1 cellular context compared by ENCODE assay signal in the genomic region with DNA sequence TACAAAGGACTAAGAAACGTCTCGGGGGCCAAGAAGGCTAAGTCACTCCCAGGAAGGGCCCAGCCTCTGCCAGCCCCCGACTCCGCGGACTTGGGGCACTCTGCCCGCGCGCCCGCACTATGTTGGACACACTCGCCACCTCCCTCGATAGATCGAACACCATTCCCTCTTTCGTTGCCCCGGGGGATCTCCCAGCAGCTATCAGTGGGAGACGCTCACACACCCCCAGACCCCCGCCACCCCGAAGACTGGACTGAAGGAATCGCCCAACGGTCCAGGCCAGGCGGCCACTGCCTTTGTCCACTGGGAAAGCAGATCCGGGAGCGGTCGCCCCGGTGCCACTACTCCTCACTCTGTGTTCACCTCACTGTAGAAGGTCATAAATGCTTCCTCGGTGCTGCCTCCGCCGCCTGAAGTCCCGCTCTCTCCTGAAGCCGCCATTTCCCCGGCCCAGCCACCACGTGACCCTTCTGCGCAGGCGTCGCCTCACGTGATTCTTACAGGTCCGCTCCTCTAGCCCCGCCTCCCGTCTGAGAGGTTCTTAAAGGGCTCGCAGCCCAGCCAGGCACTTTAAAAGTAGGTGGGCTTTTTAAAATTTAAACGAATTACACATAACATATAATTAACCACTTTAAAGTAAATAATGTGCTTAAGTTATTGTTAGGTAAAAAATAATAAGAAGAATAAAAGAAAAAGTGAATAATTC.
TF ChIP-seq lines count a peak whose summit lies in the region.

A gene with protein sequence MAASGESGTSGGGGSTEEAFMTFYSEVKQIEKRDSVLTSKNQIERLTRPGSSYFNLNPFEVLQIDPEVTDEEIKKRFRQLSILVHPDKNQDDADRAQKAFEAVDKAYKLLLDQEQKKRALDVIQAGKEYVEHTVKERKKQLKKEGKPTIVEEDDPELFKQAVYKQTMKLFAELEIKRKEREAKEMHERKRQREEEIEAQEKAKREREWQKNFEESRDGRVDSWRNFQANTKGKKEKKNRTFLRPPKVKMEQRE (minus strand): TSS at position 472 of the 706 bp plus-strand sequence. CDS start 31 bp downstream, at position 441.

TF ChIP-seq in K562, 482 proteins besides CTCF, POLR2A, EP300 and RAD21 (continued from another document and continues in another):
- TF ChIP-seq, protein P1, sequence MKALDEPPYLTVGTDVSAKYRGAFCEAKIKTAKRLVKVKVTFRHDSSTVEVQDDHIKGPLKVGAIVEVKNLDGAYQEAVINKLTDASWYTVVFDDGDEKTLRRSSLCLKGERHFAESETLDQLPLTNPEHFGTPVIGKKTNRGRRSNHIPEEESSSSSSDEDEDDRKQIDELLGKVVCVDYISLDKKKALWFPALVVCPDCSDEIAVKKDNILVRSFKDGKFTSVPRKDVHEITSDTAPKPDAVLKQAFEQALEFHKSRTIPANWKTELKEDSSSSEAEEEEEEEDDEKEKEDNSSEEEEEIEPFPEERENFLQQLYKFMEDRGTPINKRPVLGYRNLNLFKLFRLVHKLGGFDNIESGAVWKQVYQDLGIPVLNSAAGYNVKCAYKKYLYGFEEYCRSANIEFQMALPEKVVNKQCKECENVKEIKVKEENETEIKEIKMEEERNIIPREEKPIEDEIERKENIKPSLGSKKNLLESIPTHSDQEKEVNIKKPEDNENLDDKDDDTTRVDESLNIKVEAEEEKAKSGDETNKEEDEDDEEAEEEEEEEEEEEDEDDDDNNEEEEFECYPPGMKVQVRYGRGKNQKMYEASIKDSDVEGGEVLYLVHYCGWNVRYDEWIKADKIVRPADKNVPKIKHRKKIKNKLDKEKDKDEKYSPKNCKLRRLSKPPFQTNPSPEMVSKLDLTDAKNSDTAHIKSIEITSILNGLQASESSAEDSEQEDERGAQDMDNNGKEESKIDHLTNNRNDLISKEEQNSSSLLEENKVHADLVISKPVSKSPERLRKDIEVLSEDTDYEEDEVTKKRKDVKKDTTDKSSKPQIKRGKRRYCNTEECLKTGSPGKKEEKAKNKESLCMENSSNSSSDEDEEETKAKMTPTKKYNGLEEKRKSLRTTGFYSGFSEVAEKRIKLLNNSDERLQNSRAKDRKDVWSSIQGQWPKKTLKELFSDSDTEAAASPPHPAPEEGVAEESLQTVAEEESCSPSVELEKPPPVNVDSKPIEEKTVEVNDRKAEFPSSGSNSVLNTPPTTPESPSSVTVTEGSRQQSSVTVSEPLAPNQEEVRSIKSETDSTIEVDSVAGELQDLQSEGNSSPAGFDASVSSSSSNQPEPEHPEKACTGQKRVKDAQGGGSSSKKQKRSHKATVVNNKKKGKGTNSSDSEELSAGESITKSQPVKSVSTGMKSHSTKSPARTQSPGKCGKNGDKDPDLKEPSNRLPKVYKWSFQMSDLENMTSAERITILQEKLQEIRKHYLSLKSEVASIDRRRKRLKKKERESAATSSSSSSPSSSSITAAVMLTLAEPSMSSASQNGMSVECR (CRISPR knock-in tag; IDR thresholded peaks at IDR 0.05), result peak; percentile 41; the same call in 1 of the 2 replicates
- TF ChIP-seq ETV6 (IDR thresholded peaks at IDR 0.05; ENCODE audit: borderline replicate concordance in 1 of 2, low read depth in 2 of 2, low read length in 1 of 2) (no peak), ETV6 (CRISPR knock-in tag; IDR thresholded peaks at IDR 0.05; ENCODE audit: borderline replicate concordance) (0 out of 2 replicates have a peak, but pooled peaks have one; percentile 63), JUN (IDR thresholded peaks at IDR 0.05; ENCODE audit: borderline replicate concordance, low read depth, low read length) (peak; percentile 72; the same call in 1 of the 2 replicates), JUN (CRISPR knock-in tag; IDR thresholded peaks at IDR 0.05; ENCODE audit: borderline replicate concordance) (no peak), MAFF (IDR thresholded peaks at IDR 0.05; ENCODE audit: low read length) (no peak), L3MBTL2 (IDR thresholded peaks at IDR 0.05) (peak; percentile 80), SAP30 (IDR thresholded peaks at IDR 0.05; ENCODE audit: borderline replicate concordance, insufficient read depth, low read depth, low read length, poor library complexity, severe bottlenecking) (peak; percentile 82), FOS (IDR thresholded peaks at IDR 0.05; ENCODE audit: extremely low read depth, insufficient read length) (peak; percentile 77), SREBF2 (CRISPR knock-in tag; IDR thresholded peaks at IDR 0.05) (0 out of 2 replicates have a peak, but pooled peaks have one; percentile 37), EP400 (IDR thresholded peaks at IDR 0.05) (peak; percentile 88), RBBP5 (IDR thresholded peaks at IDR 0.05; ENCODE audit: borderline replicate concordance, insufficient read depth, low read length, poor library complexity, severe bottlenecking) (peak; percentile 96), ZNF174 (CRISPR knock-in tag; IDR thresholded peaks at IDR 0.05) (no peak), HCFC1 (IDR thresholded peaks at IDR 0.05; ENCODE audit: low read depth, low read length) (peak; percentile 71), KLF13 (tag; IDR thresholded peaks at IDR 0.05; ENCODE audit: borderline replicate concordance, low read depth) (peak; percentile 53; the same call in 1 of the 2 replicates), MBD2 (IDR thresholded peaks at IDR 0.05; ENCODE audit: borderline replicate concordance, low read depth) (peak; percentile 58; the same call in 1 of the 2 replicates), LEF1 (IDR thresholded peaks at IDR 0.05) (peak; percentile 67; the same call in 1 of the 2 replicates), ARID2 (IDR thresholded peaks at IDR 0.05) (0 out of 2 replicates have a peak, but pooled peaks have one; percentile 1)
- TF ChIP-seq, protein P2, sequence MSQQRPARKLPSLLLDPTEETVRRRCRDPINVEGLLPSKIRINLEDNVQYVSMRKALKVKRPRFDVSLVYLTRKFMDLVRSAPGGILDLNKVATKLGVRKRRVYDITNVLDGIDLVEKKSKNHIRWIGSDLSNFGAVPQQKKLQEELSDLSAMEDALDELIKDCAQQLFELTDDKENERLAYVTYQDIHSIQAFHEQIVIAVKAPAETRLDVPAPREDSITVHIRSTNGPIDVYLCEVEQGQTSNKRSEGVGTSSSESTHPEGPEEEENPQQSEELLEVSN (IDR thresholded peaks at IDR 0.05; ENCODE audit: borderline replicate concordance in 1 of 2, extremely low read depth in 1 of 2, insufficient read depth in 1 of 2, insufficient read length in 1 of 2, low read depth in 1 of 2, low read length in 1 of 2, poor library complexity in 1 of 2, severe bottlenecking in 1 of 2), result peak; percentile 79 to 83
- TF ChIP-seq, protein P3, sequence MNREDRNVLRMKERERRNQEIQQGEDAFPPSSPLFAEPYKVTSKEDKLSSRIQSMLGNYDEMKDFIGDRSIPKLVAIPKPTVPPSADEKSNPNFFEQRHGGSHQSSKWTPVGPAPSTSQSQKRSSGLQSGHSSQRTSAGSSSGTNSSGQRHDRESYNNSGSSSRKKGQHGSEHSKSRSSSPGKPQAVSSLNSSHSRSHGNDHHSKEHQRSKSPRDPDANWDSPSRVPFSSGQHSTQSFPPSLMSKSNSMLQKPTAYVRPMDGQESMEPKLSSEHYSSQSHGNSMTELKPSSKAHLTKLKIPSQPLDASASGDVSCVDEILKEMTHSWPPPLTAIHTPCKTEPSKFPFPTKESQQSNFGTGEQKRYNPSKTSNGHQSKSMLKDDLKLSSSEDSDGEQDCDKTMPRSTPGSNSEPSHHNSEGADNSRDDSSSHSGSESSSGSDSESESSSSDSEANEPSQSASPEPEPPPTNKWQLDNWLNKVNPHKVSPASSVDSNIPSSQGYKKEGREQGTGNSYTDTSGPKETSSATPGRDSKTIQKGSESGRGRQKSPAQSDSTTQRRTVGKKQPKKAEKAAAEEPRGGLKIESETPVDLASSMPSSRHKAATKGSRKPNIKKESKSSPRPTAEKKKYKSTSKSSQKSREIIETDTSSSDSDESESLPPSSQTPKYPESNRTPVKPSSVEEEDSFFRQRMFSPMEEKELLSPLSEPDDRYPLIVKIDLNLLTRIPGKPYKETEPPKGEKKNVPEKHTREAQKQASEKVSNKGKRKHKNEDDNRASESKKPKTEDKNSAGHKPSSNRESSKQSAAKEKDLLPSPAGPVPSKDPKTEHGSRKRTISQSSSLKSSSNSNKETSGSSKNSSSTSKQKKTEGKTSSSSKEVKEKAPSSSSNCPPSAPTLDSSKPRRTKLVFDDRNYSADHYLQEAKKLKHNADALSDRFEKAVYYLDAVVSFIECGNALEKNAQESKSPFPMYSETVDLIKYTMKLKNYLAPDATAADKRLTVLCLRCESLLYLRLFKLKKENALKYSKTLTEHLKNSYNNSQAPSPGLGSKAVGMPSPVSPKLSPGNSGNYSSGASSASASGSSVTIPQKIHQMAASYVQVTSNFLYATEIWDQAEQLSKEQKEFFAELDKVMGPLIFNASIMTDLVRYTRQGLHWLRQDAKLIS (CRISPR knock-in tag; IDR thresholded peaks at IDR 0.05), result peak; percentile 59; the same call in 1 of the 2 replicates
- TF ChIP-seq, protein P4, sequence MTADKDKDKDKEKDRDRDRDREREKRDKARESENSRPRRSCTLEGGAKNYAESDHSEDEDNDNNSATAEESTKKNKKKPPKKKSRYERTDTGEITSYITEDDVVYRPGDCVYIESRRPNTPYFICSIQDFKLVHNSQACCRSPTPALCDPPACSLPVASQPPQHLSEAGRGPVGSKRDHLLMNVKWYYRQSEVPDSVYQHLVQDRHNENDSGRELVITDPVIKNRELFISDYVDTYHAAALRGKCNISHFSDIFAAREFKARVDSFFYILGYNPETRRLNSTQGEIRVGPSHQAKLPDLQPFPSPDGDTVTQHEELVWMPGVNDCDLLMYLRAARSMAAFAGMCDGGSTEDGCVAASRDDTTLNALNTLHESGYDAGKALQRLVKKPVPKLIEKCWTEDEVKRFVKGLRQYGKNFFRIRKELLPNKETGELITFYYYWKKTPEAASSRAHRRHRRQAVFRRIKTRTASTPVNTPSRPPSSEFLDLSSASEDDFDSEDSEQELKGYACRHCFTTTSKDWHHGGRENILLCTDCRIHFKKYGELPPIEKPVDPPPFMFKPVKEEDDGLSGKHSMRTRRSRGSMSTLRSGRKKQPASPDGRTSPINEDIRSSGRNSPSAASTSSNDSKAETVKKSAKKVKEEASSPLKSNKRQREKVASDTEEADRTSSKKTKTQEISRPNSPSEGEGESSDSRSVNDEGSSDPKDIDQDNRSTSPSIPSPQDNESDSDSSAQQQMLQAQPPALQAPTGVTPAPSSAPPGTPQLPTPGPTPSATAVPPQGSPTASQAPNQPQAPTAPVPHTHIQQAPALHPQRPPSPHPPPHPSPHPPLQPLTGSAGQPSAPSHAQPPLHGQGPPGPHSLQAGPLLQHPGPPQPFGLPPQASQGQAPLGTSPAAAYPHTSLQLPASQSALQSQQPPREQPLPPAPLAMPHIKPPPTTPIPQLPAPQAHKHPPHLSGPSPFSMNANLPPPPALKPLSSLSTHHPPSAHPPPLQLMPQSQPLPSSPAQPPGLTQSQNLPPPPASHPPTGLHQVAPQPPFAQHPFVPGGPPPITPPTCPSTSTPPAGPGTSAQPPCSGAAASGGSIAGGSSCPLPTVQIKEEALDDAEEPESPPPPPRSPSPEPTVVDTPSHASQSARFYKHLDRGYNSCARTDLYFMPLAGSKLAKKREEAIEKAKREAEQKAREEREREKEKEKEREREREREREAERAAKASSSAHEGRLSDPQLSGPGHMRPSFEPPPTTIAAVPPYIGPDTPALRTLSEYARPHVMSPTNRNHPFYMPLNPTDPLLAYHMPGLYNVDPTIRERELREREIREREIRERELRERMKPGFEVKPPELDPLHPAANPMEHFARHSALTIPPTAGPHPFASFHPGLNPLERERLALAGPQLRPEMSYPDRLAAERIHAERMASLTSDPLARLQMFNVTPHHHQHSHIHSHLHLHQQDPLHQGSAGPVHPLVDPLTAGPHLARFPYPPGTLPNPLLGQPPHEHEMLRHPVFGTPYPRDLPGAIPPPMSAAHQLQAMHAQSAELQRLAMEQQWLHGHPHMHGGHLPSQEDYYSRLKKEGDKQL (CRISPR knock-in tag; IDR thresholded peaks at IDR 0.05; ENCODE audit: borderline replicate concordance), result 0 out of 2 replicates have a peak, but pooled peaks have one; percentile 77
- TF ChIP-seq, protein P5, sequence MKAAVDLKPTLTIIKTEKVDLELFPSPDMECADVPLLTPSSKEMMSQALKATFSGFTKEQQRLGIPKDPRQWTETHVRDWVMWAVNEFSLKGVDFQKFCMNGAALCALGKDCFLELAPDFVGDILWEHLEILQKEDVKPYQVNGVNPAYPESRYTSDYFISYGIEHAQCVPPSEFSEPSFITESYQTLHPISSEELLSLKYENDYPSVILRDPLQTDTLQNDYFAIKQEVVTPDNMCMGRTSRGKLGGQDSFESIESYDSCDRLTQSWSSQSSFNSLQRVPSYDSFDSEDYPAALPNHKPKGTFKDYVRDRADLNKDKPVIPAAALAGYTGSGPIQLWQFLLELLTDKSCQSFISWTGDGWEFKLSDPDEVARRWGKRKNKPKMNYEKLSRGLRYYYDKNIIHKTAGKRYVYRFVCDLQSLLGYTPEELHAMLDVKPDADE (conservative IDR thresholded peaks at IDR 0.05; ENCODE audit: control insufficient read depth, low read depth, low read length), result peak; percentile 65; the same call in 1 of the 2 replicates
- TF ChIP-seq, protein P6, sequence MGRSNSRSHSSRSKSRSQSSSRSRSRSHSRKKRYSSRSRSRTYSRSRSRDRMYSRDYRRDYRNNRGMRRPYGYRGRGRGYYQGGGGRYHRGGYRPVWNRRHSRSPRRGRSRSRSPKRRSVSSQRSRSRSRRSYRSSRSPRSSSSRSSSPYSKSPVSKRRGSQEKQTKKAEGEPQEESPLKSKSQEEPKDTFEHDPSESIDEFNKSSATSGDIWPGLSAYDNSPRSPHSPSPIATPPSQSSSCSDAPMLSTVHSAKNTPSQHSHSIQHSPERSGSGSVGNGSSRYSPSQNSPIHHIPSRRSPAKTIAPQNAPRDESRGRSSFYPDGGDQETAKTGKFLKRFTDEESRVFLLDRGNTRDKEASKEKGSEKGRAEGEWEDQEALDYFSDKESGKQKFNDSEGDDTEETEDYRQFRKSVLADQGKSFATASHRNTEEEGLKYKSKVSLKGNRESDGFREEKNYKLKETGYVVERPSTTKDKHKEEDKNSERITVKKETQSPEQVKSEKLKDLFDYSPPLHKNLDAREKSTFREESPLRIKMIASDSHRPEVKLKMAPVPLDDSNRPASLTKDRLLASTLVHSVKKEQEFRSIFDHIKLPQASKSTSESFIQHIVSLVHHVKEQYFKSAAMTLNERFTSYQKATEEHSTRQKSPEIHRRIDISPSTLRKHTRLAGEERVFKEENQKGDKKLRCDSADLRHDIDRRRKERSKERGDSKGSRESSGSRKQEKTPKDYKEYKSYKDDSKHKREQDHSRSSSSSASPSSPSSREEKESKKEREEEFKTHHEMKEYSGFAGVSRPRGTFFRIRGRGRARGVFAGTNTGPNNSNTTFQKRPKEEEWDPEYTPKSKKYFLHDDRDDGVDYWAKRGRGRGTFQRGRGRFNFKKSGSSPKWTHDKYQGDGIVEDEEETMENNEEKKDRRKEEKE (IDR thresholded peaks at IDR 0.05; ENCODE audit: borderline replicate concordance in 1 of 2, control insufficient read depth in 1 of 2, low read depth in 2 of 2, low read length in 1 of 2), result no peak
- TF ChIP-seq, protein P7, sequence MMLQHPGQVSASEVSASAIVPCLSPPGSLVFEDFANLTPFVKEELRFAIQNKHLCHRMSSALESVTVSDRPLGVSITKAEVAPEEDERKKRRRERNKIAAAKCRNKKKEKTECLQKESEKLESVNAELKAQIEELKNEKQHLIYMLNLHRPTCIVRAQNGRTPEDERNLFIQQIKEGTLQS (IDR thresholded peaks at IDR 0.05), result peak; percentile 40; the same call in 1 of the 2 replicates
- TF ChIP-seq, protein P7 (CRISPR knock-in tag; conservative IDR thresholded peaks at IDR 0.05), result no peak; the same call in 1 of the 2 replicates
